8 cellular contexts compared by ENCODE assay signal in the genomic region with DNA sequence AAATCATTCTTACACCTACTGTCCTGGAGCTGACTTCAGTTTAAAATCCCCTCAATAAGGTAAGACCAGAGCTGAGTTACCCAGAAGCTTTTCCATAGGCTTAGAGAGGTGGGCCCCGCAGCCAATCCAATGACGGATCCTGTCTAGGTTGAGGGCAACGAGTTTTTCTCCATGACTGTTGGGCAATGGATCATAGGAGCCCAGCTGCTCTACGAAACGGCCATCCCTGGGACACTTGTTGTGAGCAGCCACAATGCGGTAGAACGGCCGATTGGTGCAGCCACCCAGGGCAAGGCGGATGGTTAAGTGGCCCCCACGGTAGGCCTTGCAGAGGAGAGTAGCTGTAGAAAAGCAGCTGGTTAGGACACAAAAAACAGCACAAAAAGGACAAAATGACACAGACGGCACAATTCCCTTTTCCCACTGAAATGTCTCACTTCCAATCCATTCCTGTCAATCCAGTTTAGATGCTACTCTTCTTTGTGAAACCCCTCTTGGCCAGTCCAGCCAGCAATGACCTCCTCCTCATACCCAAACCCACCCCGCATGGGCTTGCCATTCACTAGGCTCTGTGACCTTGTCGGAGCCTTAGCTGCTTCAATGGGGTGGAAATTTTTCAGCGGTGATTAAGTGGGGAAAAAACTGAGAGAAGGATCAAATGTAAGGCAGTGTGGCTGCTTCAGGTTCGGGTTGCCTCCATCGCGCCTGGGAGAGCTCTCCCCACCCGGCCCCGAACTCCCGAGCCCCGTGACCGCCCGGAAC. TPM values are rescaled to one million over a fixed set of nuclear protein-coding genes. Genes with fewer than 3 reads are reported as not detected.
DNase-seq lines count a peak whose midpoint lies in the region; ATAC-seq, FAIRE-seq and TF ChIP-seq lines count a peak whose summit lies in the region.

No MANE protein-coding gene starts in this region.

- BruUV-seq in endothelial cell of umbilical vein (replicated peaks; lab: Mats Ljungman, UMichigan), result TSS peak; percentile 55

- CTCF ChIA-PET in HEK293 (lab: Yijun Ruan, JAX), result interaction anchor here (4.5 kb wide), 1 partner anchor 12 kb away, joined by 21 read pairs; no protein-coding TSS in a partner anchor
- CTCF ChIA-PET in SK-N-SH (lab: Yijun Ruan, JAX), result interaction anchor here (0.6 to 2.8 kb wide), 5 partner anchors 12 to 453 kb away, joined by 3 to 17 read pairs (median 3); partner anchors contain the start of gene ANXA7
- CTCF ChIA-PET in endothelial cell of umbilical vein (lab: Charles Lee), result interaction anchor here (1.9 kb wide), 1 partner anchor 12 kb away, joined by 13 read pairs; no protein-coding TSS in a partner anchor

- no peak for TF ChIP-seq POLR2A in endothelial cell of umbilical vein (IDR thresholded peaks at IDR 0.05; ENCODE audit: low read depth, low read length)

- peak overlapping the region; percentile 95 to 97 for H3K27ac Mint-ChIP-seq in natural killer cell

- FAIRE-seq in endothelial cell of umbilical vein (lab: Jason Lieb, UNC) (no peak), GM19239 (lab: Jason Lieb, UNC) (no peak)

- no peak for TF ChIP-seq EP300 in SK-N-SH (IDR thresholded peaks at IDR 0.05; ENCODE audit: borderline replicate concordance in 1 of 2, low read depth in 1 of 2, low read length in 1 of 2)

- H3K9me3 Mint-ChIP-seq in natural killer cell, result no peaks in the 10 kb centered on the region

- POLR2A ChIA-PET in HEK293 (lab: Yijun Ruan, JAX) (interaction anchor here (0.6 to 2.3 kb wide), 11 partner anchors 10 to 557 kb away, joined by 3 to 13 read pairs (median 4); partner anchors contain the start of genes CFAP70 and PPP3CB), SK-N-SH (lab: Yijun Ruan, JAX) (interaction anchor here (1.2 to 1.7 kb wide), 3 partner anchors 9 to 396 kb away, joined by 3 to 5 read pairs (median 4); partner anchors contain the start of gene ANXA7), endothelial cell of umbilical vein (lab: Charles Lee) (interaction anchor here (1.0 kb wide), 1 partner anchor 107 kb away, joined by 4 read pairs; the partner anchor contains the start of gene CFAP70)

- H3K27me3 ChIP-seq in DND-41 (ENCODE audit: insufficient read depth, low read length, poor library complexity), result no peaks in the 10 kb centered on the region
- no peaks in the 10 kb centered on the region for H3K27me3 ChIP-seq in SK-N-SH (ENCODE audit: insufficient read depth)
- no peaks in the 10 kb centered on the region for H3K27me3 ChIP-seq in endothelial cell of umbilical vein (ENCODE audit: control insufficient read depth in 2 of 2, insufficient read depth in 2 of 2, low read length in 2 of 2)

- intact Hi-C loops in endothelial cell of umbilical vein (cut with micrococcal nuclease), result loop anchor here (5.0 kb wide), 1 partner anchor 105 kb away; the partner anchor contains the start of gene CFAP70
- intact Hi-C loops in natural killer cell (cut with micrococcal nuclease), result loop anchor here (2.0 kb wide), 1 partner anchor 155 kb away; the partner anchor contains the start of gene P4HA1

- peak; percentile 35 for DNase-seq in DND-41
- DNase-seq in SK-N-SH, result peak; percentile 37
- peak; percentile 7 for DNase-seq in endothelial cell of umbilical vein (ENCODE audit: low read depth, low spot score)
- no peak for DNase-seq in natural killer cell
- no peak for DNase-seq in hippocampal formation (lab: John Stamatoyannopoulos, UW)
- no peak for DNase-seq in effector CD8-positive, alpha-beta T cell (lab: John Stamatoyannopoulos, UW)
- no peak for DNase-seq in GM19239 (ENCODE audit: insufficient read length, low spot score)

- H3K9ac ChIP-seq in DND-41 (ENCODE audit: low read depth, low read length), result peak overlapping the region; percentile 87
- peak overlapping the region; percentile 99 for H3K9ac ChIP-seq in SK-N-SH
- H3K9ac ChIP-seq in endothelial cell of umbilical vein (replicated peaks; ENCODE audit: extremely low read depth, insufficient read depth, low read length), result peak overlapping the region; percentile 96

- peaks cover 34 to 44% of the 10 kb centered on the region in 2 donors for H3K4me1 Mint-ChIP-seq in natural killer cell

- H3K79me2 ChIP-seq in DND-41 (ENCODE audit: insufficient read depth, low read length) (peaks cover 64% of the 10 kb centered on the region), SK-N-SH (ENCODE audit: insufficient read depth) (peaks cover 73% of the 10 kb centered on the region), endothelial cell of umbilical vein (ENCODE audit: control insufficient read depth, insufficient read depth, low read length) (peaks cover 26% of the 10 kb centered on the region)

- dilution Hi-C loops in endothelial cell of umbilical vein (cut with MboI; ENCODE audit: extremely low pct_ligation_motif_present, low sequenced_read_pairs), result no loop called here

- TF ChIP-seq CTCF in DND-41 (IDR thresholded peaks at IDR 0.05; ENCODE audit: borderline replicate concordance, extremely low read depth, low read length, poor library complexity, severe bottlenecking), result no peak
- no peak for TF ChIP-seq CTCF in HEK293 (tag by site-specific recombination; IDR thresholded peaks at IDR 0.05)
- TF ChIP-seq CTCF in SK-N-SH (IDR thresholded peaks at IDR 0.05), result no peak
- no peak for TF ChIP-seq CTCF in endothelial cell of umbilical vein (IDR thresholded peaks at IDR 0.05; ENCODE audit: extremely low read depth in 1 of 2, insufficient read depth in 1 of 2, low read depth in 1 of 2, low read length in 2 of 2)
- no peak for TF ChIP-seq CTCF in natural killer cell (IDR thresholded peaks at IDR 0.05)

- peaks cover 35% of the 10 kb centered on the region for H3K36me3 ChIP-seq in DND-41 (ENCODE audit: insufficient read depth, low read length)
- peaks cover 8 to 33% of the 10 kb centered on the region in 2 experiments; a peak in 2 of 3 replicates for H3K36me3 ChIP-seq in HEK293 (ENCODE audit: control insufficient read depth in 2 of 2, insufficient read depth in 1 of 2, low read length in 2 of 2)
- peaks cover 20 to 23% of the 10 kb centered on the region in 2 experiments for H3K36me3 ChIP-seq in SK-N-SH (replicated peaks in 1 of 2; ENCODE audit: control insufficient read depth in 1 of 2, insufficient read depth in 2 of 2, low read length in 1 of 2)
- peaks cover 2 to 6% of the 10 kb centered on the region in 2 experiments for H3K36me3 ChIP-seq in endothelial cell of umbilical vein (ENCODE audit: control insufficient read depth in 2 of 2, extremely low read depth in 1 of 2, insufficient read depth in 2 of 2, low read length in 2 of 2)

- peak overlapping the region; percentile 85 for H3K27ac ChIP-seq in DND-41 (ENCODE audit: low read length)
- H3K27ac ChIP-seq in HEK293 (ENCODE audit: extremely low read depth, low read depth, low read length), result peak overlapping the region; percentile 79
- peak overlapping the region; percentile 90 to 93 for H3K27ac ChIP-seq in SK-N-SH (ENCODE audit: low read depth in 2 of 2, low read length in 1 of 2)
- H3K27ac ChIP-seq in endothelial cell of umbilical vein (ENCODE audit: insufficient read depth, low read depth, low read length), result peak overlapping the region; percentile 81

- H3F3A ChIP-seq in SK-N-SH (replicated peaks; ENCODE audit: insufficient read depth), result peaks cover 19% of the 10 kb centered on the region

- 8% methylated on average over 23 of the region's 23 CpGs for WGBS in SK-N-SH (ENCODE audit: low lambda C conversion rate)

- no peaks in the 10 kb centered on the region for H3K27me3 Mint-ChIP-seq in natural killer cell (ENCODE audit: low read depth in 2 of 2)

- no peaks in the 10 kb centered on the region for H3K9me2 ChIP-seq in SK-N-SH

- peak overlapping the region; percentile 84 for H2AFZ ChIP-seq in DND-41 (ENCODE audit: low read depth, low read length)
- peak overlapping the region; percentile 91 for H2AFZ ChIP-seq in SK-N-SH (ENCODE audit: low read depth)
- peak overlapping the region; percentile 40 for H2AFZ ChIP-seq in endothelial cell of umbilical vein (ENCODE audit: low read depth, low read length)

- ATAC-seq in DND-41 (ENCODE audit: insufficient read depth, low read depth) (peak; percentile 64), natural killer cell (peak in 1 of 3 donors; percentile 74)

- TF ChIP-seq RAD21 in SK-N-SH (IDR thresholded peaks at IDR 0.05; ENCODE audit: low read length), result no peak

- H3K9me1 ChIP-seq in endothelial cell of umbilical vein (replicated peaks; ENCODE audit: control insufficient read depth, extremely low read depth, insufficient read depth, low read length), result no peaks in the 10 kb centered on the region

- peaks cover 53% of the 10 kb centered on the region for H3K4me1 ChIP-seq in DND-41 (ENCODE audit: insufficient read depth, low read length)
- peaks cover 5% of the 10 kb centered on the region; the same call in 1 of the 2 replicates for H3K4me1 ChIP-seq in HEK293 (ENCODE audit: control insufficient read depth, insufficient read depth, low read length)
- H3K4me1 ChIP-seq in SK-N-SH (ENCODE audit: control insufficient read depth in 1 of 2, insufficient read depth in 2 of 2, low read depth in 1 of 2, low read length in 1 of 2), result peaks cover 15 to 23% of the 10 kb centered on the region in 2 experiments; a peak in 3 of 4 replicates
- H3K4me1 ChIP-seq in endothelial cell of umbilical vein (ENCODE audit: control insufficient read depth, extremely low read depth, insufficient read depth, low read length), result peaks cover 25% of the 10 kb centered on the region

- peak overlapping the region; percentile 72 to 86 for H3K4me3 ChIP-seq in DND-41 (ENCODE audit: low read depth in 1 of 2, low read length in 2 of 2)
- peak overlapping the region; percentile 64 for H3K4me3 ChIP-seq in HEK293 (ENCODE audit: low read depth, low read length)
- H3K4me3 ChIP-seq in SK-N-SH (ENCODE audit: low read depth in 2 of 2, low read length in 1 of 2), result peak overlapping the region; percentile 87 to 94
- H3K4me3 ChIP-seq in endothelial cell of umbilical vein (replicated peaks in 1 of 3; ENCODE audit: insufficient read depth in 1 of 3, low read depth in 1 of 3, low read length in 3 of 3), result peak overlapping the region; percentile 60 to 91 (median 83)

- H3K36me3 Mint-ChIP-seq in natural killer cell, result no peaks in the 10 kb centered on the region

- H4K20me1 ChIP-seq in DND-41 (ENCODE audit: insufficient read depth, low read length), result no peaks in the 10 kb centered on the region
- H4K20me1 ChIP-seq in SK-N-SH (ENCODE audit: insufficient read depth), result no peaks in the 10 kb centered on the region
- H4K20me1 ChIP-seq in endothelial cell of umbilical vein (replicated peaks; ENCODE audit: control insufficient read depth, extremely low read depth, insufficient read depth, low read length), result no peaks in the 10 kb centered on the region

- H3K4me2 ChIP-seq in DND-41 (ENCODE audit: insufficient read depth, low read length) (peak overlapping the region; percentile 90), SK-N-SH (peak overlapping the region; percentile 99), endothelial cell of umbilical vein (ENCODE audit: insufficient read depth, low read length) (peak overlapping the region; percentile 92)

- H3K9me3 ChIP-seq in DND-41 (ENCODE audit: insufficient read depth, low read length, severe bottlenecking) (no peaks in the 10 kb centered on the region), HEK293 (ENCODE audit: control insufficient read depth, insufficient read depth, low read depth, low read length) (no peaks in the 10 kb centered on the region), SK-N-SH (no peaks in the 10 kb centered on the region), endothelial cell of umbilical vein (replicated peaks; ENCODE audit: control insufficient read depth, insufficient read depth, low read length) (no peaks in the 10 kb centered on the region)

- H3K4me3 Mint-ChIP-seq in natural killer cell, result peak overlapping the region; percentile 97

RNA-seq across cellular contexts. Expression of gene MRPS16, which starts 0.6 kb away (rescaled TPM):
- 75.5 and 78.0 TPM in 2 replicates for polyA plus RNA-seq in SK-N-SH (2012; rRNA removed)
- polyA plus RNA-seq in SK-N-SH (2012; cell fraction: cytosol; rRNA removed), result 56.0 and 60.3 TPM in 2 replicates
- polyA plus RNA-seq in SK-N-SH (2012; cell fraction: nucleus; rRNA removed), result 45.3 and 61.8 TPM in 2 replicates
- total RNA-seq in endothelial cell of umbilical vein, result 86.0 and 94.5 TPM in 2 replicates
- 159 and 161 TPM in 2 replicates for polyA plus RNA-seq in endothelial cell of umbilical vein
- 122 and 124 TPM in 2 replicates for polyA plus RNA-seq in endothelial cell of umbilical vein (2011; cell fraction: cytosol; rRNA removed)
- 53.5 and 58.5 TPM in 2 replicates for polyA plus RNA-seq in endothelial cell of umbilical vein (2011; cell fraction: nucleus; rRNA removed)
- polyA plus RNA-seq in endothelial cell of umbilical vein (2012), result 91.8 and 103 TPM in 2 replicates
- polyA minus RNA-seq in endothelial cell of umbilical vein, result 61.2 and 67.2 TPM in 2 replicates
- polyA minus RNA-seq in endothelial cell of umbilical vein (2011; cell fraction: cytosol; rRNA and poly(A)+ RNA removed), result 82.5 TPM
- polyA minus RNA-seq in endothelial cell of umbilical vein (2011; cell fraction: nucleus; rRNA and poly(A)+ RNA removed), result 16.4 and 25.9 TPM in 2 replicates
- total RNA-seq in natural killer cell, result 10 to 100 TPM; 28.2 to 39.4 (median 31.4) TPM

RNA-seq across cellular contexts. Expression of gene DNAJC9, which starts 4.8 kb away (rescaled TPM):
- polyA plus RNA-seq in SK-N-SH (2012; rRNA removed) (23.9 and 27.3 TPM in 2 replicates), endothelial cell of umbilical vein (27.1 and 29.1 TPM in 2 replicates)
- polyA plus RNA-seq in SK-N-SH (2012; cell fraction: cytosol; rRNA removed), result 26.3 and 30.2 TPM in 2 replicates
- 28.3 and 42.4 TPM in 2 replicates for polyA plus RNA-seq in SK-N-SH (2012; cell fraction: nucleus; rRNA removed)
- total RNA-seq in endothelial cell of umbilical vein (47.1 and 55.0 TPM in 2 replicates), natural killer cell (10 to 100 TPM; 14.1 to 19.0 (median 17.4) TPM)
- polyA plus RNA-seq in endothelial cell of umbilical vein (2011; cell fraction: cytosol; rRNA removed), result 33.6 and 37.4 TPM in 2 replicates
- polyA plus RNA-seq in endothelial cell of umbilical vein (2011; cell fraction: nucleus; rRNA removed), result 42.2 and 56.5 TPM in 2 replicates
- 29.0 and 45.9 TPM in 2 replicates for polyA plus RNA-seq in endothelial cell of umbilical vein (2012)
- polyA minus RNA-seq in endothelial cell of umbilical vein, result 28.2 and 31.0 TPM in 2 replicates
- polyA minus RNA-seq in endothelial cell of umbilical vein (2011; cell fraction: cytosol; rRNA and poly(A)+ RNA removed), result 26.5 TPM
- polyA minus RNA-seq in endothelial cell of umbilical vein (2011; cell fraction: nucleus; rRNA and poly(A)+ RNA removed), result 16.6 and 29.4 TPM in 2 replicates

Comparison
In these comparisons a context has a peak if more than half of its experiments do, and no peak if none do; other contexts are left out.
1. DNase-seq: peak in DND-41 (single experiment), SK-N-SH (single experiment) and endothelial cell of umbilical vein (single experiment); none in natural killer cell (single experiment), hippocampal formation (0 of 2), effector CD8-positive, alpha-beta T cell (single experiment) and GM19239 (single experiment).
2. H2AFZ ChIP-seq: peak in every context shown above with its lines; median percentile 91 in SK-N-SH; 84 in DND-41; 40 in endothelial cell of umbilical vein.
3. Peak in every context shown above with its lines, with median percentiles within 50 percentile points of each other: H3K27ac ChIP-seq, H3K4me2 ChIP-seq, H3K4me3 ChIP-seq and H3K9ac ChIP-seq.